In the genomic region with DNA sequence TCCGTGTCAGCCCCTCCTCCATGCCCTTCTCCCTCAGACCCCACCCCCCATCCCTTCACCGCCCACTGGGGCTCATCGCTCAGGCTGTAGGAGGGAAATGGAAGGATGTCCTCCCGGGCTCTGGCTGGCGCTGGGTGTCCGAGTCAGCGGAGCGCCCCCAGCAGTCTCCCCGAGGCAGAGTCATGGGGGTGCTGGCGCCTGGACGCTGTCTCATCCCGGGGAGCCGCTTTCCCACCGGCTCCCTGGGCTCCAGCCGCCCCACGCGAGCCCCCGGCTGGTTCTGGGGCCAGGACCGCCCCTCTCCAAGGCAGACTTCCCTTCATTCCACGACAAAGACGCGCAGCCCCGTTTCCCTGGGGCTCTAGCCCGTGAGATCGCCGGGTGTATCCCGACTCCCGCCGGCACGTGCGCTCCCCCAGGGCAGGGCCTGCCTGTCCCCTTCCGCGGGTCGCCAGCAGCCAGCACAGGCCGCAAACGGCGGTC, we compare ENCODE assay signal across 8 cellular contexts. TPM values are rescaled to one million over a fixed set of nuclear protein-coding genes. Genes with fewer than 3 reads are reported as not detected.
DNase-seq lines count a peak whose midpoint lies in the region; ATAC-seq and TF ChIP-seq lines count a peak whose summit lies in the region.

No MANE protein-coding gene starts in this region.

- RAD21 ChIA-PET in HCT116 (lab: Charles Lee; ENCODE audit: low non-redundant PET in 1 of 2, low total read pairs in 2 of 2, uncharacterized antibody in 2 of 2, unreplicated experiment in 2 of 2): interaction anchor here in 1 of 2 experiments (1.0 to 1.1 kb wide), 2 partner anchors 65 to 68 kb away, joined by 3 read pairs; partner anchors contain the start of genes CHTF18 and RPUSD1

- H3K9me3 ChIP-seq in HCT116 (ENCODE audit: control insufficient read depth in 1 of 2, insufficient read depth in 1 of 2, low read depth in 1 of 2, low read length in 2 of 2): no peaks in the 10 kb centered on the region

- BruUV-seq in HCT116 (replicated peaks; lab: Mats Ljungman, UMichigan): no TSS peak

- peak; percentile 47 for ATAC-seq in HCT116

- no peak for TF ChIP-seq POLR2A in HCT116 (IDR thresholded peaks at IDR 0.05; ENCODE audit: borderline replicate concordance, extremely low read depth, insufficient read depth, insufficient read length)

- CTCF ChIA-PET in HCT116 (lab: Charles Lee): interaction anchor here (0.6 to 2.6 kb wide), 10 partner anchors 8 to 328 kb away, joined by 3 to 11 read pairs (median 6); partner anchors contain the start of genes CHTF18, MSLN and RPUSD1

- peak overlapping the region; percentile 100 for H3K27ac ChIP-seq in HCT116 (ENCODE audit: low read depth, low read length)

- H4K20me1 ChIP-seq in HCT116 (ENCODE audit: insufficient read depth): peaks cover 3% of the 10 kb centered on the region; the same call in 1 of the 2 replicates

- TF ChIP-seq CTCF in HCT116 (IDR thresholded peaks at IDR 0.05 in 2 of 3, conservative IDR thresholded peaks at IDR 0.05 in 1 of 3; ENCODE audit: borderline replicate concordance in 1 of 3, insufficient read depth in 1 of 3, low read depth in 2 of 3, low read length in 2 of 3): peak in 1 of 3 experiments; percentile 29; a peak in 1 of 6 replicates

- H3K36me3 ChIP-seq in HCT116 (ENCODE audit: control insufficient read depth in 1 of 2, insufficient read depth in 2 of 2, low read length in 2 of 2): no peaks in the 10 kb centered on the region

- intact Hi-C loops in HCT116 (cut with micrococcal nuclease): no loop called here

- H3K4me1 ChIP-seq in HCT116 (ENCODE audit: control insufficient read depth in 1 of 2, insufficient read depth in 2 of 2, low read length in 2 of 2): peaks cover 29 to 65% of the 10 kb centered on the region in 2 experiments

- POLR2A ChIA-PET in HCT116 (lab: Charles Lee): interaction anchor here (1.0 to 1.4 kb wide), 6 partner anchors 8 to 40 kb away, joined by 3 to 7 read pairs (median 5); partner anchors contain the start of genes CIAO3 and MSLN

- peak overlapping the region; percentile 98 for H3K9ac ChIP-seq in HCT116 (ENCODE audit: low read length)

- peak overlapping the region; percentile 82 to 87 for H3K4me3 ChIP-seq in HCT116 (replicated peaks in 1 of 2; ENCODE audit: low read depth in 1 of 2, low read length in 2 of 2)

- H3K79me2 ChIP-seq in HCT116 (ENCODE audit: insufficient read depth, low read length): peaks cover 25% of the 10 kb centered on the region

- no peaks in the 10 kb centered on the region for H3K27me3 ChIP-seq in HCT116 (ENCODE audit: insufficient read depth, low read length)

- peak overlapping the region; percentile 80 for H3K4me2 ChIP-seq in HCT116 (ENCODE audit: low read length)

- DNase-seq in SKM-1 treated with dmso at 0.1 percent for 144 hours (lab: John Stamatoyannopoulos, UW; ENCODE audit: unreplicated experiment) (peak; percentile 25), SKM-1 (lab: John Stamatoyannopoulos, UW; ENCODE audit: unreplicated experiment) (no peak), HCT116 (ENCODE audit: low read depth, low spot score) (no peak), NCI-H345 (lab: John Stamatoyannopoulos, UW) (peak; percentile 79), anterior cingulate cortex (lab: John Stamatoyannopoulos, UW) (peak in 56 of 58 donors; percentile 43 to 90 (median 72)), hepatic stellate cell (ENCODE audit: low spot score) (peak; percentile 84), renal cortical epithelial cell (ENCODE audit: low read depth) (peak; percentile 31), NCI-H82 treated with DMSO at 0.1 percent for 48 hours (lab: John Stamatoyannopoulos, UW; ENCODE audit: unreplicated experiment) (no peak)

- no peaks in the 10 kb centered on the region for H3K9me2 ChIP-seq in HCT116 (ENCODE audit: insufficient read depth)

- no peak overlapping the region for H2AFZ ChIP-seq in HCT116 (ENCODE audit: low read depth, low read length, poor library complexity, severe bottlenecking)

- TF ChIP-seq RAD21 in HCT116 (IDR thresholded peaks at IDR 0.05; ENCODE audit: low read depth): no peak

TF ChIP-seq in HCT116, 20 proteins besides CTCF, POLR2A, EP300 and RAD21:
- TF ChIP-seq EZH2 (IDR thresholded peaks at IDR 0.05) (no peak), MAX (IDR thresholded peaks at IDR 0.05) (no peak), ATF3 (IDR thresholded peaks at IDR 0.05) (no peak), FOSL1 (IDR thresholded peaks at IDR 0.05; ENCODE audit: low read depth) (no peak), EGR1 (IDR thresholded peaks at IDR 0.05; ENCODE audit: low read depth) (no peak), CEBPB (IDR thresholded peaks at IDR 0.05; ENCODE audit: low read depth) (no peak), ZNF274 (IDR thresholded peaks at IDR 0.05; ENCODE audit: low read depth, low read length) (no peak), YY1 (IDR thresholded peaks at IDR 0.05; ENCODE audit: extremely low read depth, insufficient replicate concordance, low read depth, low read length) (peak; percentile 34)

RNA-seq across cellular contexts. Expression of gene ANTKMT, which starts 0.4 kb away (rescaled TPM):
- 65.4 TPM for total RNA-seq in HCT116 (2021; ENCODE audit: unreplicated experiment)
- polyA plus RNA-seq in HCT116 (2012): 27.5 and 33.3 TPM in 2 replicates
- total RNA-seq in renal cortical epithelial cell: 23.1 and 73.8 TPM in 2 replicates

RNA-seq across cellular contexts. Expression of gene METRN, which starts 5.6 kb away (rescaled TPM):
- total RNA-seq in HCT116 (2021; ENCODE audit: unreplicated experiment) (193 TPM), renal cortical epithelial cell (65.8 and 74.7 TPM in 2 replicates)
- 121 and 125 TPM in 2 replicates for polyA plus RNA-seq in HCT116 (2012)

RNA-seq across cellular contexts. Expression of gene CCDC78, which starts 5.7 kb away (rescaled TPM):
- total RNA-seq in HCT116 (2021; ENCODE audit: unreplicated experiment) (22.9 TPM), renal cortical epithelial cell (0.69 and 0.70 TPM in 2 replicates)
- polyA plus RNA-seq in HCT116 (2012): 6.8 and 7.7 TPM in 2 replicates

RNA-seq across cellular contexts. Expression of gene HAGHL, which starts 6.4 kb away (rescaled TPM):
- total RNA-seq in HCT116 (2021; ENCODE audit: unreplicated experiment) (74.8 TPM), renal cortical epithelial cell (10.5 and 24.1 TPM in 2 replicates)
- polyA plus RNA-seq in HCT116 (2012): 56.8 and 61.7 TPM in 2 replicates

RNA-seq across cellular contexts. Expression of gene FBXL16, which starts 14.9 kb away (rescaled TPM):
- total RNA-seq in HCT116 (2021; ENCODE audit: unreplicated experiment) (49.7 TPM), renal cortical epithelial cell (0.40 TPM in 1 of 2 replicates, not detected in the other)
- 32.0 and 36.7 TPM in 2 replicates for polyA plus RNA-seq in HCT116 (2012)

Comparison
In these comparisons a context has a peak if more than half of its experiments do, and no peak if none do; other contexts are left out.
1. DNase-seq: peak in SKM-1 treated with dmso at 0.1 percent for 144 hours (single experiment), NCI-H345 (single experiment), anterior cingulate cortex (56 of 58), hepatic stellate cell (single experiment) and renal cortical epithelial cell (single experiment); none in SKM-1 (single experiment), HCT116 (single experiment) and NCI-H82 treated with DMSO at 0.1 percent for 48 hours (single experiment).
2. RNA of gene CCDC78, which starts 5.7 kb away (total RNA-seq): 22.9 TPM in HCT116 (single experiment); 0.69 to 0.70 TPM in renal cortical epithelial cell; every median in the first group is over 10 times any median in the second.